ENCODE assay signal across 29 cellular contexts in genomic region chr14:35349966-35350365, GRCh38. TPM values are rescaled to one million over a fixed set of nuclear protein-coding genes. Genes with fewer than 3 reads are reported as not detected.
DNase-seq lines count a peak whose midpoint lies in the region; FAIRE-seq and TF ChIP-seq lines count a peak whose summit lies in the region.
"Had no signal": no experiment of that assay in that cellular context is flagged by ENCODE, and none has a peak within 500 bp of the region (broad histone marks: within the 10 kb centered on the region; RNA-seq: fewer than 3 reads in every experiment).

No MANE protein-coding gene starts in this region.

- intact Hi-C loops in endothelial cell of umbilical vein (cut with micrococcal nuclease): no loop called here

- peak overlapping the region; percentile 37 for H2BK120ac ChIP-seq in trophoblast cell (ENCODE audit: insufficient read depth, low read length, poor library complexity)

- no peak overlapping the region for H3K18ac ChIP-seq in trophoblast cell (ENCODE audit: low read length)

- CTCF ChIA-PET in endothelial cell of umbilical vein (lab: Charles Lee): no interaction called here

- DNase-seq in D341Med (ENCODE audit: low spot score) (peak; percentile 13), Kasumi-1 (lab: John Stamatoyannopoulos, UW) (peak; percentile 31 to 45), endothelial cell of umbilical vein (ENCODE audit: low read depth, low spot score) (no peak), trophoblast cell (no peak), HTR-8/SVneo (ENCODE audit: insufficient read length, low spot score) (no peak), GM12891 (ENCODE audit: insufficient read length, low spot score) (no peak), NCI-H82 (lab: John Stamatoyannopoulos, UW) (no peak)
- DNase-seq: activated CD4-positive, alpha-beta T cell treated with anti-CD3 and anti-CD28 coated beads, Interleukin-2, amount 50 U/mL, for 48 hours; activated CD4-positive, CD25-positive, alpha-beta regulatory T cell; activated CD8-positive, alpha-beta memory T cell treated with anti-CD3 and anti-CD28 coated beads, Interleukin-2, amount 50 U/mL, for 48 hours; activated naive CD4-positive, alpha-beta T cell treated with anti-CD3 and anti-CD28 coated beads, Interleukin-2, amount 10 ng/mL, durations not matched to agents 7 days and 5 days; cortex of kidney; esophagus squamous epithelium; foreskin melanocyte; left colon; mesenchymal stem cell; NCI-H1092 treated with DMSO at 0.1 percent for 48 hours; NCI-H187 treated with DMSO at 0.1 percent for 48 hours; NCI-H526 treated with DMSO at 0.1 percent for 48 hours; nucleus accumbens; stimulated activated CD4-positive, alpha-beta T cell treated with anti-CD3 and anti-CD28 coated beads, Interleukin-15, amount 100 ng/mL, for 24 hours; stimulated activated naive CD8-positive, alpha-beta T cell treated with anti-CD3 and anti-CD28 coated beads, Interleukin-15, amount 100 ng/mL, for 72 hours; T-helper 1 cell; thyroid gland had no signal

- no peak overlapping the region for H2AK5ac ChIP-seq in trophoblast cell (ENCODE audit: low read length)

- H3K4ac ChIP-seq in trophoblast cell (ENCODE audit: low read depth, low read length): no peak overlapping the region

- H4K91ac ChIP-seq in trophoblast cell (ENCODE audit: low read depth, low read length): peak overlapping the region; percentile 1

- H4K20me1 ChIP-seq in endothelial cell of umbilical vein (replicated peaks; ENCODE audit: control insufficient read depth, extremely low read depth, insufficient read depth, low read length): no peaks in the 10 kb centered on the region

- no CpG with 5 or more reads among the region's 7 CpGs for WGBS in trophoblast cell (ENCODE audit: extremely low coverage, insufficient coverage, insufficient read length)

- H3K27me3 ChIP-seq in endothelial cell of umbilical vein (ENCODE audit: control insufficient read depth in 2 of 2, insufficient read depth in 2 of 2, low read length in 2 of 2) (no peaks in the 10 kb centered on the region), trophoblast cell (ENCODE audit: insufficient read depth, low read length) (no peaks in the 10 kb centered on the region)
- H3K27me3 ChIP-seq: ascending aorta, cardiac muscle cell, esophagus squamous epithelium, SJSA1, thyroid gland had no signal

- H4K12ac ChIP-seq in trophoblast cell (ENCODE audit: low read depth, low read length): no peak overlapping the region

- H3K79me2 ChIP-seq in endothelial cell of umbilical vein (ENCODE audit: control insufficient read depth, insufficient read depth, low read length): no peaks in the 10 kb centered on the region
- H3K79me2 ChIP-seq in trophoblast cell (ENCODE audit: control insufficient read depth, insufficient read depth, low read length, poor library complexity): no peaks in the 10 kb centered on the region

- no peak overlapping the region for H3K14ac ChIP-seq in trophoblast cell (ENCODE audit: low read length)

- H2BK5ac ChIP-seq in trophoblast cell (ENCODE audit: low read depth, low read length, poor library complexity): no peak overlapping the region

- H2AFZ ChIP-seq in endothelial cell of umbilical vein (ENCODE audit: low read depth, low read length): peak overlapping the region; percentile 22
- H2AFZ ChIP-seq in trophoblast cell (ENCODE audit: insufficient read depth, low read length, poor library complexity): no peak overlapping the region

- peaks cover 7% of the 10 kb centered on the region for H3K4me1 ChIP-seq in endothelial cell of umbilical vein (ENCODE audit: control insufficient read depth, extremely low read depth, insufficient read depth, low read length)
- H3K4me1 ChIP-seq in trophoblast cell (ENCODE audit: control insufficient read depth in 1 of 2, insufficient read depth in 2 of 2, low read length in 2 of 2): peaks cover 24 to 25% of the 10 kb centered on the region in 2 experiments
- H3K4me1 ChIP-seq: ascending aorta, SJSA1 had no signal

- no peak overlapping the region for H3K23ac ChIP-seq in trophoblast cell (ENCODE audit: low read length)

- no peaks in the 10 kb centered on the region for H3K9me1 ChIP-seq in endothelial cell of umbilical vein (replicated peaks; ENCODE audit: control insufficient read depth, extremely low read depth, insufficient read depth, low read length)

- H2BK12ac ChIP-seq in trophoblast cell (ENCODE audit: low read length): no peak overlapping the region

- FAIRE-seq in endothelial cell of umbilical vein (lab: Jason Lieb, UNC): no peak
- FAIRE-seq in HTR-8/SVneo (lab: Jason Lieb, UNC): no peak
- FAIRE-seq in GM12891 (lab: Jason Lieb, UNC): no peak
- FAIRE-seq: D721Med, RCC 7860 had no signal

- H3K9me3 ChIP-seq in endothelial cell of umbilical vein (replicated peaks; ENCODE audit: control insufficient read depth, insufficient read depth, low read length) (no peaks in the 10 kb centered on the region), trophoblast cell (ENCODE audit: insufficient read depth, low read depth, low read length) (peaks cover 2% of the 10 kb centered on the region)
- H3K9me3 ChIP-seq: ascending aorta, esophagus squamous epithelium, SJSA1, thyroid gland had no signal

- TF ChIP-seq CTCF in endothelial cell of umbilical vein (IDR thresholded peaks at IDR 0.05; ENCODE audit: extremely low read depth in 1 of 2, insufficient read depth in 1 of 2, low read depth in 1 of 2, low read length in 2 of 2): no peak

- H3K4me3 ChIP-seq in endothelial cell of umbilical vein (replicated peaks in 1 of 3; ENCODE audit: insufficient read depth in 1 of 3, low read depth in 1 of 3, low read length in 3 of 3): no peak overlapping the region
- no peak overlapping the region for H3K4me3 ChIP-seq in trophoblast cell (ENCODE audit: low read depth, low read length)
- H3K4me3 ChIP-seq: ascending aorta, cardiac muscle cell, esophagus squamous epithelium, SJSA1, thyroid gland had no signal

- TF ChIP-seq POLR2A in endothelial cell of umbilical vein (IDR thresholded peaks at IDR 0.05; ENCODE audit: low read depth, low read length): no peak
- no peak for TF ChIP-seq POLR2A in GM12891 (IDR thresholded peaks at IDR 0.05; ENCODE audit: low read depth, low read length)

- no peak overlapping the region for H4K8ac ChIP-seq in trophoblast cell (ENCODE audit: low read depth, low read length)

- H3K36me3 ChIP-seq in endothelial cell of umbilical vein (ENCODE audit: control insufficient read depth in 2 of 2, extremely low read depth in 1 of 2, insufficient read depth in 2 of 2, low read length in 2 of 2) (no peaks in the 10 kb centered on the region), trophoblast cell (ENCODE audit: control insufficient read depth in 1 of 2, insufficient read depth in 2 of 2, low read length in 2 of 2) (no peaks in the 10 kb centered on the region)
- H3K36me3 ChIP-seq: ascending aorta, cardiac muscle cell, esophagus squamous epithelium, SJSA1, thyroid gland had no signal

- dilution Hi-C loops in endothelial cell of umbilical vein (cut with MboI; ENCODE audit: extremely low pct_ligation_motif_present, low sequenced_read_pairs): no loop called here

- BruUV-seq in endothelial cell of umbilical vein (replicated peaks; lab: Mats Ljungman, UMichigan): no TSS peak

- POLR2A ChIA-PET in endothelial cell of umbilical vein (lab: Charles Lee): no interaction called here

- H3K27ac ChIP-seq in endothelial cell of umbilical vein (ENCODE audit: insufficient read depth, low read depth, low read length) (no peak overlapping the region), trophoblast cell (ENCODE audit: low read depth, low read length) (no peak overlapping the region)
- H3K27ac ChIP-seq: ascending aorta, cardiac muscle cell, esophagus squamous epithelium, SJSA1, thyroid gland had no signal

- no peaks in the 10 kb centered on the region for H3K79me1 ChIP-seq in trophoblast cell (ENCODE audit: low read length)

- H3K4me2 ChIP-seq in endothelial cell of umbilical vein (ENCODE audit: insufficient read depth, low read length) (no peak overlapping the region), trophoblast cell (ENCODE audit: low read length) (no peak overlapping the region)

- H3K9ac ChIP-seq in endothelial cell of umbilical vein (replicated peaks; ENCODE audit: extremely low read depth, insufficient read depth, low read length) (no peak overlapping the region), trophoblast cell (ENCODE audit: low read length) (no peak overlapping the region)

TF ChIP-seq in endothelial cell of umbilical vein, 7 proteins besides CTCF, POLR2A, EP300 and RAD21 (continues in another document):
- TF ChIP-seq GATA2 (IDR thresholded peaks at IDR 0.05; ENCODE audit: insufficient read depth, insufficient read length, low read depth, low read length) (no peak), MYC (IDR thresholded peaks at IDR 0.05; ENCODE audit: low read depth, low read length) (no peak), JUN (IDR thresholded peaks at IDR 0.05; ENCODE audit: borderline replicate concordance, insufficient read depth, insufficient read length, low read depth) (no peak)

TF ChIP-seq in GM12891, 5 proteins besides CTCF, POLR2A, EP300 and RAD21 (continues in another document):
- TF ChIP-seq SPI1 (IDR thresholded peaks at IDR 0.05; ENCODE audit: low read depth, low read length): no peak
- no peak for TF ChIP-seq TAF1 (IDR thresholded peaks at IDR 0.05; ENCODE audit: low read depth, low read length)
- no peak for TF ChIP-seq POLR2AphosphoS5 (IDR thresholded peaks at IDR 0.05; ENCODE audit: low read depth, low read length)
- no peak for TF ChIP-seq PAX5 (IDR thresholded peaks at IDR 0.05; ENCODE audit: insufficient read depth, low read length, severe bottlenecking)

RNA-seq across cellular contexts. Expression of gene NFKBIA, which starts 54.6 kb away (rescaled TPM):
- 52.5 and 55.7 TPM in 2 replicates for total RNA-seq in endothelial cell of umbilical vein
- polyA plus RNA-seq in endothelial cell of umbilical vein: 80.3 and 82.8 TPM in 2 replicates
- polyA plus RNA-seq in endothelial cell of umbilical vein (2011; cell fraction: cytosol; rRNA removed): 59.3 and 76.4 TPM in 2 replicates
- 246 and 311 TPM in 2 replicates for polyA plus RNA-seq in endothelial cell of umbilical vein (2011; cell fraction: nucleus; rRNA removed)
- 41.8 and 54.3 TPM in 2 replicates for polyA plus RNA-seq in endothelial cell of umbilical vein (2012)
- polyA minus RNA-seq in endothelial cell of umbilical vein: 118 and 161 TPM in 2 replicates
- 147 TPM for polyA minus RNA-seq in endothelial cell of umbilical vein (2011; cell fraction: cytosol; rRNA and poly(A)+ RNA removed)
- polyA minus RNA-seq in endothelial cell of umbilical vein (2011; cell fraction: nucleus; rRNA and poly(A)+ RNA removed): 215 and 321 TPM in 2 replicates
- polyA plus RNA-seq in trophoblast cell (2013): 116 and 119 TPM in 2 replicates
- 204 TPM for polyA plus RNA-seq in GM12891 (2012; ENCODE audit: low read depth, missing spikeins)

RNA-seq across cellular contexts. Expression of gene PSMA6, which starts 57.8 kb away (rescaled TPM):
- 195 and 197 TPM in 2 replicates for total RNA-seq in endothelial cell of umbilical vein
- 130 and 170 TPM in 2 replicates for polyA plus RNA-seq in endothelial cell of umbilical vein
- 210 and 228 TPM in 2 replicates for polyA plus RNA-seq in endothelial cell of umbilical vein (2011; cell fraction: cytosol; rRNA removed)
- 112 and 131 TPM in 2 replicates for polyA plus RNA-seq in endothelial cell of umbilical vein (2011; cell fraction: nucleus; rRNA removed)
- 191 and 291 TPM in 2 replicates for polyA plus RNA-seq in endothelial cell of umbilical vein (2012)
- 77.7 and 97.9 TPM in 2 replicates for polyA minus RNA-seq in endothelial cell of umbilical vein
- polyA minus RNA-seq in endothelial cell of umbilical vein (2011; cell fraction: cytosol; rRNA and poly(A)+ RNA removed): 109 TPM
- 38.7 and 40.8 TPM in 2 replicates for polyA minus RNA-seq in endothelial cell of umbilical vein (2011; cell fraction: nucleus; rRNA and poly(A)+ RNA removed)
- polyA plus RNA-seq in trophoblast cell (2013): 454 and 493 TPM in 2 replicates
- polyA plus RNA-seq in GM12891 (2012; ENCODE audit: low read depth, missing spikeins): 354 TPM

Comparison
In these comparisons a context has a peak if more than half of its experiments do, and no peak if none do; other contexts are left out.
1. DNase-seq: peak in D341Med (single experiment) and Kasumi-1 (2 of 2); none in endothelial cell of umbilical vein (single experiment), trophoblast cell (0 of 2), HTR-8/SVneo (single experiment), GM12891 (single experiment) and NCI-H82 (single experiment).